In the genomic region with DNA sequence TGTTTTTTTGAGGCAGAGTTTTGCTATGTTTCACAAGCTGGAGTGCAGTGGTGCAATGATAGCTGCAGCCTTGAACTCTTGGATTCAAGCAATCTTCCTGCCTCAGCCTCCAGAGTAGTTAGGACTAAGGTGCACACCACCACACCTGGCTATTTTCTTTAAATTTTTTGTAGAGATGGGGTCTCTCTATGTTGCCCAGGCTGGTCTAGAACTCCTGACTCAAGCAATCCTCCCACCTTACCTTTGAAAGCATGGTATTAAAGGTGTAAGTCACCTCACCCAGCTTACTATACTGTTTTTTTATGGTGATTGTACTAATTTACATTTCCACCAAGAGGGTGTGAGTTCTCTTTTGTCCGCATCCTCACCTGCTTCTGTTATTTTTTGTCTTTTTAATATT, we compare ENCODE assay signal across 29 cellular contexts.
"Had no signal": no experiment of that assay in that cellular context is flagged by ENCODE, and none has a peak within 500 bp of the region (broad histone marks: within the 10 kb centered on the region; RNA-seq: fewer than 3 reads in every experiment).

No MANE protein-coding gene starts in this region.

- ATAC-seq: effector memory CD8-positive, alpha-beta T cell; esophagus mucosa; foreskin keratinocyte; gastrocnemius medialis; gastroesophageal sphincter; heart left ventricle; heart right ventricle had no signal

- H3K27me3 ChIP-seq: colonic mucosa, dorsolateral prefrontal cortex, esophagus muscularis mucosa, esophagus squamous epithelium, foreskin keratinocyte, gastrocnemius medialis, gastroesophageal sphincter, heart left ventricle, heart right ventricle had no signal

- H3K4me3 Mint-ChIP-seq: dendritic cell treated with granulocyte-macrophage colony-stimulating factor and Interleukin-4, amounts not matched to agents 40 ng/mL and 50 ng/mL, for 4 days; effector memory CD8-positive, alpha-beta T cell; endodermal cell had no signal

- H3K9me3 ChIP-seq: colonic mucosa, esophagus squamous epithelium, gastrocnemius medialis, gastroesophageal sphincter had no signal

- H3K4me3 ChIP-seq: colonic mucosa, coronary artery, dorsolateral prefrontal cortex, esophagus muscularis mucosa, esophagus squamous epithelium, gastrocnemius medialis, gastroesophageal sphincter, heart left ventricle, heart right ventricle had no signal

- DNase-seq: colonic mucosa; cortex of kidney; dermis blood vessel endothelial cell; dorsolateral prefrontal cortex; effector CD4-positive, alpha-beta T cell; effector CD8-positive, alpha-beta T cell; effector memory CD4-positive, alpha-beta T cell; effector memory CD8-positive, alpha-beta T cell; endodermal cell; erythroblast; esophagus squamous epithelium; foreskin fibroblast; foreskin keratinocyte; foreskin melanocyte; gastrocnemius medialis; glutamatergic neuron; head of caudate nucleus; heart left ventricle; heart right ventricle had no signal

- H3K9me3 Mint-ChIP-seq: endodermal cell had no signal

- H3K4me1 Mint-ChIP-seq: endodermal cell had no signal

- H3K4me1 ChIP-seq: colonic mucosa, esophagus muscularis mucosa, esophagus squamous epithelium, foreskin keratinocyte, gastrocnemius medialis, gastroesophageal sphincter, heart left ventricle, heart right ventricle had no signal

- H3K27ac ChIP-seq: colonic mucosa, coronary artery, dorsolateral prefrontal cortex, epithelial cell of prostate, esophagus muscularis mucosa, esophagus squamous epithelium, foreskin keratinocyte, gastrocnemius medialis, gastroesophageal sphincter, heart left ventricle, heart right ventricle had no signal

- H3K36me3 ChIP-seq: colonic mucosa, esophagus muscularis mucosa, esophagus squamous epithelium, gastrocnemius medialis, gastroesophageal sphincter, heart left ventricle, heart right ventricle had no signal

- H3K27ac Mint-ChIP-seq: dendritic cell treated with granulocyte-macrophage colony-stimulating factor and Interleukin-4, amounts not matched to agents 40 ng/mL and 50 ng/mL, for 4 days; effector memory CD8-positive, alpha-beta T cell; endodermal cell had no signal

- H3K27me3 Mint-ChIP-seq: dendritic cell treated with granulocyte-macrophage colony-stimulating factor and Interleukin-4, amounts not matched to agents 40 ng/mL and 50 ng/mL, for 4 days; effector memory CD8-positive, alpha-beta T cell had no signal

- FAIRE-seq: colon, endometrium, endothelial cell of umbilical vein, frontal cortex had no signal
